In the genomic region with DNA sequence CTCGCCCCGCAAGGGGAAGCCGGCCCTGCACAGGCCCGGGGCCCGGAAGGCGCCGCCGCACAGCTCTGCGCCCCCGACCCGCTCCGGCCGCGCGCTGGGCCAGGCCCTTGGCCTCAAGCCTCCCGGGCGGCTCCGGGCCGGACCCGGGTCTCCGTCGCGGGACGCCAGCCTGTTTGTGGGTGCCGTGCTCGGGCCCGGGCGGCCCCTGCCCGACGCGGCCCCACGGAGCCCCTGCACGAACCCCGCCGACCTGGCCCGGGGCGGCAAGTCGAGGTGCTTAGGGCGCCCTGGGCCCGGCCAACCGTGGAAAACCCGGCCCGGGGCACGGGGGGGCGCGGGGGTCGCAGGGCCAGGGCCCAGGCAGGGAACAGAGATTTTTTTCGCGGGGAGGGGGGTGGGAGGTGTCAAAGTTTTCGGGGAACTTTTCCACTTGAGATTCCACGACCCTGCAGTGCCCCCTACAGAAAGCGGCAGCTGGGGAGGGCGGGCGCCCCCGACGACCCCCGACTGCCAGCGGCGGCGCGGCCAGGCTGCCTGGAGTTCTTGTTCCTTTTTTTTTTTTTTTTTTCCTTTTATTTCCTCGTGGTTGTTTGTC, we compare ENCODE assay signal across 8 cellular contexts. TPM values are rescaled to one million over a fixed set of nuclear protein-coding genes. Genes with fewer than 3 reads are reported as not detected.
A peak's percentile ranks its signal among the peaks of the same experiment; 100 is the strongest.
DNase-seq lines count a peak whose midpoint lies in the region; ATAC-seq lines count a peak whose summit lies in the region.

No MANE protein-coding gene starts in this region.

- CTCF ChIA-PET in activated naive CD4-positive, alpha-beta T cell treated with anti-CD3 and anti-CD28 coated beads for 36 hours (lab: Charles Lee): interaction anchor here (0.6 to 3.8 kb wide), 10 partner anchors 8 to 420 kb away, joined by 3 to 31 read pairs (median 4); no protein-coding TSS in a partner anchor

- intact Hi-C loops in activated naive CD4-positive, alpha-beta T cell treated with anti-CD3 and anti-CD28 coated beads for 36 hours (cut with micrococcal nuclease): loop anchor here (1.0 to 10.0 kb wide), 13 partner anchors 16 to 1253 kb away; a partner anchor contains a TSS
- intact Hi-C loops in left cardiac atrium (cut with DNase I): loop anchor here in 1 of 2 donors (5.0 to 10.0 kb wide), 2 partner anchors 185 to 413 kb away; no protein-coding TSS in a partner anchor

- H3K27ac Mint-ChIP-seq in activated naive CD4-positive, alpha-beta T cell treated with anti-CD3 and anti-CD28 coated beads for 36 hours: peak overlapping the region; percentile 99

- peaks cover 28% of the 10 kb centered on the region for H3K36me3 ChIP-seq in MG63

- peaks cover 21% of the 10 kb centered on the region for H3K36me3 Mint-ChIP-seq in activated naive CD4-positive, alpha-beta T cell treated with anti-CD3 and anti-CD28 coated beads for 36 hours (ENCODE audit: low read depth)

- DNase-seq in NCI-H82 (lab: John Stamatoyannopoulos, UW) (peak; percentile 58), NCI-H82 treated with DMSO at 0.1 percent for 48 hours (lab: John Stamatoyannopoulos, UW; ENCODE audit: unreplicated experiment) (no peak), MG63 (no peak), left cardiac atrium (peak; percentile 49), skeletal muscle cell (ENCODE audit: low read depth) (no peak), NCI-H2107 treated with DMSO at 0.1 percent for 48 hours (lab: John Stamatoyannopoulos, UW; ENCODE audit: unreplicated experiment) (no peak), middle frontal gyrus (ENCODE audit: extremely low spot score, low spot score) (no peak)
- no peak for DNase-seq in activated naive CD4-positive, alpha-beta T cell treated with anti-CD3 and anti-CD28 coated beads for 36 hours

- H3K4me3 Mint-ChIP-seq in activated naive CD4-positive, alpha-beta T cell treated with anti-CD3 and anti-CD28 coated beads for 36 hours: peak overlapping the region; percentile 95

- no peaks in the 10 kb centered on the region for H3K27me3 ChIP-seq in MG63

- H3K4me1 Mint-ChIP-seq in activated naive CD4-positive, alpha-beta T cell treated with anti-CD3 and anti-CD28 coated beads for 36 hours (ENCODE audit: low read depth): peaks cover 10% of the 10 kb centered on the region

- ATAC-seq in left cardiac atrium: peak; percentile 34 to 39

- H3K4me3 ChIP-seq in MG63: peak overlapping the region; percentile 87
- peak overlapping the region; percentile 100 for H3K4me3 ChIP-seq in skeletal muscle cell (ENCODE audit: low read depth, low read length)

- no peaks in the 10 kb centered on the region for H3K9me3 Mint-ChIP-seq in activated naive CD4-positive, alpha-beta T cell treated with anti-CD3 and anti-CD28 coated beads for 36 hours

- H3K9me3 ChIP-seq in MG63: no peaks in the 10 kb centered on the region

- H3K27me3 Mint-ChIP-seq in activated naive CD4-positive, alpha-beta T cell treated with anti-CD3 and anti-CD28 coated beads for 36 hours (ENCODE audit: low read depth): no peaks in the 10 kb centered on the region

RNA-seq across cellular contexts. Expression of a gene that starts 0.8 kb away (rescaled TPM):
- total RNA-seq in MG63 (2014; rRNA removed; shearing (Covaris generic); ENCODE audit: low replicate concordance): 30.4 and 45.4 TPM in 2 replicates
- 100 to 1,000 TPM; 127 TPM for total RNA-seq in activated naive CD4-positive, alpha-beta T cell treated with anti-CD3 and anti-CD28 coated beads for 36 hours
- total RNA-seq in left cardiac atrium: 10 to 100 TPM; 22.8 to 32.0 TPM

RNA-seq across cellular contexts. Expression of a gene that starts 42.3 kb away (rescaled TPM):
- 44.7 and 46.2 TPM in 2 replicates for total RNA-seq in MG63 (2014; rRNA removed; shearing (Covaris generic); ENCODE audit: low replicate concordance)
- total RNA-seq in activated naive CD4-positive, alpha-beta T cell treated with anti-CD3 and anti-CD28 coated beads for 36 hours: 10 to 100 TPM; 14.3 to 14.5 TPM
- total RNA-seq in left cardiac atrium: 10 to 100 TPM; 19.7 to 20.0 TPM

Comparison
In these comparisons a context has a peak if more than half of its experiments do, and no peak if none do; other contexts are left out.
1. DNase-seq: peak in NCI-H82 (single experiment) and left cardiac atrium (single experiment); none in NCI-H82 treated with DMSO at 0.1 percent for 48 hours (single experiment), MG63 (single experiment), activated naive CD4-positive, alpha-beta T cell treated with anti-CD3 and anti-CD28 coated beads for 36 hours (single experiment), skeletal muscle cell (single experiment), NCI-H2107 treated with DMSO at 0.1 percent for 48 hours (single experiment) and middle frontal gyrus (single experiment).